Comparison of ENCODE assay signal across 6 cellular contexts in the genomic region with DNA sequence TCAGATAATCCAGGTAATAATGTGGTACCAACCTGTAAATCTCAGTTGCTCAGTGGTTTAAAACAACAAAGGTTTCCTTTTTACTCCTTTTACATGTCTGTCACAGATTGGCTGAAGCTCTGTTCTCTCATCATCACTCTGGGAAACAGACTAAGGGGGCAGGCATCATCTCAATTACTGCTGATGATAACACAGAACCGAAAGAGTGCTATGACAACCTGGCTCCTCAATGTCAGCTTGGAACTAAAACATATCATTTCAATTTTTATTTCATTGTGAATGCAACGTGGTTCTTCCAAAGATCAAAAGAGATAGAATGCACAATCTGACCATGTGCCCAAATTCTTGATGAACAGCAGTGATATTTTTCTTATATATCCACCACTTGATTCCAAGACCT.
"Had no signal": no experiment of that assay in that cellular context is flagged by ENCODE, and none has a peak within 500 bp of the region (broad histone marks: within the 10 kb centered on the region; RNA-seq: fewer than 3 reads in every experiment).

No MANE protein-coding gene starts in this region.

- H3K27ac ChIP-seq: HL-60 had no signal

- DNase-seq: IMR-90, KBM-7, KG1 had no signal

- H3K4me3 ChIP-seq: K562 had no signal

- ATAC-seq: HepG2, K562 had no signal
